In the genomic region with DNA sequence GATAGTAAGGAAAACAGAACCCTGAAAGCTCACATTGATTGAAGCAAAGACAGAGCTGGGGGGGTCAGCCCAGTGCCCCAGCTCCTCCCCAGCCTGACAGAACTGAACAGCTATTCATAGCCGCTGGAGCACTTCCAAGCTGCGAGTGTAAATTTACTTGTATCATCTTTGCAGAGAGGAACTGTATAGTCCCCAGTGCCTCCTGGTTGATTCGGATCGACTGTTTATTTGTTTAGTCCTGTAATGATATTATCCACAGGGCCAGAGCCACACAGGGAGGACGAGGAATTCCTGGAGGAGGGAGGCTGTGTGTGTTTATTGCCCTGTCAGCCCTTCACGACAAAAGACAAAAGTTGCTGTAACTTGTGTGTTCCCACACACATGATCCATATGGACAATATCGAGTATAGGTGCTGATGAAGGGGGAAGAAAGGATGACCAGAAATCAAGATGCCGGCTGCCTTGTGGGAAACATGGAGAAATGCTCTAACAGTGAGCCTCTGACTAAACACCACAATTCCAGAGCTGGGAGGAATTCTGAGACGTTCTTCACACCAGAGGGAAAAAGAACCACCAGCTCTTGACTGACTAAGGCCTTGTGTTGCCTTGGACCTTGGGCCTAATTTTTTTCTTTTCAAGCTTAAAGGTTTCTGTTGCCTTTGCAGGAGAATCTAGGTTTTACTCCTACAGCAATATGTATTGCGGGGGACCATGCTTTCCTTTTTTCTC, we compare ENCODE assay signal across 16 cellular contexts. TPM values are rescaled to one million over a fixed set of nuclear protein-coding genes. Genes with fewer than 3 reads are reported as not detected.
DNase-seq lines count a peak whose midpoint lies in the region; TF ChIP-seq lines count a peak whose summit lies in the region.
"Had no signal": no experiment of that assay in that cellular context is flagged by ENCODE, and none has a peak within 500 bp of the region (broad histone marks: within the 10 kb centered on the region; RNA-seq: fewer than 3 reads in every experiment).

No MANE protein-coding gene starts in this region.

- WGBS in SK-N-SH (ENCODE audit: low lambda C conversion rate) = 36% methylated on average over 10 of the region's 10 CpGs

- TF ChIP-seq EP300 in SK-N-SH (IDR thresholded peaks at IDR 0.05; ENCODE audit: borderline replicate concordance in 1 of 2, low read depth in 1 of 2, low read length in 1 of 2) = peak in 1 of 2 experiments; percentile 28; a peak in 1 of 4 replicates

- DNase-seq in AG04450 (ENCODE audit: low read depth, low spot score) (no peak), EH (ENCODE audit: low read depth) (peak; percentile 82), SK-N-SH (no peak), left kidney (ENCODE audit: low read depth, low spot score) (peak; percentile 84), AML-193 (lab: John Stamatoyannopoulos, UW) (no peak), RWPE1 (ENCODE audit: low spot score) (no peak)
- DNase-seq in activated T-cell treated with anti-CD3 and anti-CD28 coated beads, Interleukin-2, amount 50 U/mL, for 1 hour = no peak
- DNase-seq in activated naive CD4-positive, alpha-beta T cell treated with anti-CD3 and anti-CD28 coated beads, Interleukin-2, amount 50 U/mL, for 16 hours = no peak
- DNase-seq: activated CD4-positive, alpha-beta T cell treated with anti-CD3 and anti-CD28 coated beads, Interleukin-2, amount 50 U/mL, for 4 hours; effector memory CD4-positive, alpha-beta T cell; GOT3; Karpas-422; NCI-H226; stimulated activated naive CD4-positive, alpha-beta T cell treated with Interleukin-2 at 50 U/mL for 16 hours had no signal

- TF ChIP-seq CTCF in AG04450 (IDR thresholded peaks at IDR 0.05; ENCODE audit: low read depth, low read length) = no peak
- no peak for TF ChIP-seq CTCF in SK-N-SH (IDR thresholded peaks at IDR 0.05)
- TF ChIP-seq CTCF in RWPE1 (conservative IDR thresholded peaks at IDR 0.05; ENCODE audit: low read depth) = no peak

- peak overlapping the region; percentile 39 for H3K27ac ChIP-seq in AG04450 (ENCODE audit: low read depth, low read length)
- H3K27ac ChIP-seq in SK-N-SH (ENCODE audit: low read depth in 2 of 2, low read length in 1 of 2) = peak overlapping the region; percentile 74 to 80
- no peak overlapping the region for H3K27ac ChIP-seq in RWPE1
- H3K27ac ChIP-seq: BLaER1 had no signal

- CTCF ChIA-PET in AG04450 (lab: Charles Lee) = interaction anchor here (0.8 to 1.4 kb wide), 4 partner anchors 22 to 201 kb away, joined by 3 read pairs; no protein-coding TSS in a partner anchor
- CTCF ChIA-PET in SK-N-SH (lab: Yijun Ruan, JAX) = interaction anchor here (0.6 to 1.3 kb wide), 6 partner anchors 9 to 202 kb away, joined by 3 to 8 read pairs (median 4); no protein-coding TSS in a partner anchor
- CTCF ChIA-PET in RWPE1 (lab: Yijun Ruan, JAX) = interaction anchor here (1.4 kb wide), 1 partner anchor 216 kb away, joined by 3 read pairs; no protein-coding TSS in a partner anchor

- TF ChIP-seq RAD21 in SK-N-SH (IDR thresholded peaks at IDR 0.05; ENCODE audit: low read length) = no peak

- H3K36me3 ChIP-seq in SK-N-SH (replicated peaks in 1 of 2; ENCODE audit: control insufficient read depth in 1 of 2, insufficient read depth in 2 of 2, low read length in 1 of 2) = no peaks in the 10 kb centered on the region
- H3K36me3 ChIP-seq: BLaER1, gastroesophageal sphincter had no signal

- H3K9me3 ChIP-seq in AG04450 (ENCODE audit: control insufficient read depth, insufficient read depth, low read length) = no peaks in the 10 kb centered on the region
- no peaks in the 10 kb centered on the region for H3K9me3 ChIP-seq in SK-N-SH

- peak overlapping the region; percentile 62 for H3K4me2 ChIP-seq in SK-N-SH
- H3K4me2 ChIP-seq: BLaER1 had no signal

- H2AFZ ChIP-seq in SK-N-SH (ENCODE audit: low read depth) = peak overlapping the region; percentile 50; the same call in 1 of the 2 replicates

- POLR2A ChIA-PET in AG04450 (lab: Yijun Ruan, JAX) = interaction anchor here (0.5 to 1.7 kb wide), 4 partner anchors 12 to 1275 kb away, joined by 3 to 6 read pairs (median 4); partner anchors contain the start of gene FOXD1
- POLR2A ChIA-PET in SK-N-SH (lab: Yijun Ruan, JAX) = no interaction called here
- POLR2A ChIA-PET in RWPE1 (lab: Yijun Ruan, JAX; ENCODE audit: low non-redundant PET) = no interaction called here

- H3F3A ChIP-seq in SK-N-SH (replicated peaks; ENCODE audit: insufficient read depth) = peaks cover 35% of the 10 kb centered on the region

- peaks cover 13 to 32% of the 10 kb centered on the region in 2 experiments for H3K4me1 ChIP-seq in SK-N-SH (ENCODE audit: control insufficient read depth in 1 of 2, insufficient read depth in 2 of 2, low read depth in 1 of 2, low read length in 1 of 2)
- H3K4me1 ChIP-seq: BLaER1 had no signal

- H3K9me2 ChIP-seq in SK-N-SH = no peaks in the 10 kb centered on the region

- H3K27me3 ChIP-seq in AG04450 (ENCODE audit: control insufficient read depth, insufficient read depth, low read length) (no peaks in the 10 kb centered on the region), SK-N-SH (ENCODE audit: insufficient read depth) (no peaks in the 10 kb centered on the region)

- H3K4me3 ChIP-seq in AG04450 (ENCODE audit: low read depth, low read length) = no peak overlapping the region
- no peak overlapping the region for H3K4me3 ChIP-seq in SK-N-SH (ENCODE audit: low read depth in 2 of 2, low read length in 1 of 2)
- H3K4me3 ChIP-seq: BLaER1, gastroesophageal sphincter had no signal

- no peaks in the 10 kb centered on the region for H4K20me1 ChIP-seq in SK-N-SH (ENCODE audit: insufficient read depth)
- H4K20me1 ChIP-seq: BLaER1 had no signal

- H3K9ac ChIP-seq in SK-N-SH = peak overlapping the region; percentile 55
- H3K9ac ChIP-seq: BLaER1 had no signal

- H3K79me2 ChIP-seq in SK-N-SH (ENCODE audit: insufficient read depth) = peaks cover 4% of the 10 kb centered on the region; the same call in 1 of the 2 replicates

TF ChIP-seq in SK-N-SH, 30 proteins besides CTCF, POLR2A, EP300 and RAD21:
- TF ChIP-seq SIN3A (IDR thresholded peaks at IDR 0.05; ENCODE audit: borderline replicate concordance, low read depth, low read length) = no peak
- no peak for TF ChIP-seq NRF1 (IDR thresholded peaks at IDR 0.05; ENCODE audit: low read depth, low read length)
- no peak for TF ChIP-seq EZH2phosphoT487 (IDR thresholded peaks at IDR 0.05; ENCODE audit: borderline replicate concordance, low read depth)
- TF ChIP-seq, protein P1, sequence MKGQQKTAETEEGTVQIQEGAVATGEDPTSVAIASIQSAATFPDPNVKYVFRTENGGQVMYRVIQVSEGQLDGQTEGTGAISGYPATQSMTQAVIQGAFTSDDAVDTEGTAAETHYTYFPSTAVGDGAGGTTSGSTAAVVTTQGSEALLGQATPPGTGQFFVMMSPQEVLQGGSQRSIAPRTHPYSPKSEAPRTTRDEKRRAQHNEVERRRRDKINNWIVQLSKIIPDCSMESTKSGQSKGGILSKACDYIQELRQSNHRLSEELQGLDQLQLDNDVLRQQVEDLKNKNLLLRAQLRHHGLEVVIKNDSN (IDR thresholded peaks at IDR 0.05; ENCODE audit: borderline replicate concordance, low read depth) = no peak
- TF ChIP-seq RCOR1 (IDR thresholded peaks at IDR 0.05; ENCODE audit: low read length) = no peak
- no peak for TF ChIP-seq JUND (IDR thresholded peaks at IDR 0.05)
- no peak for TF ChIP-seq SMC3 (IDR thresholded peaks at IDR 0.05; ENCODE audit: low read depth, low read length)
- TF ChIP-seq NFIC (IDR thresholded peaks at IDR 0.05; ENCODE audit: borderline replicate concordance) = 0 out of 2 replicates have a peak, but pooled peaks have one; percentile 32
TF ChIP-seq in SK-N-SH: peak in this region for 1.

RNA-seq across cellular contexts. Expression of gene FOXD1, which starts 31.1 kb away (rescaled TPM):
- polyA plus RNA-seq in AG04450 (2011; rRNA removed) (7.5 and 8.4 TPM in 2 replicates), SK-N-SH (2012; rRNA removed) (39.6 and 73.9 TPM in 2 replicates)
- 3.7 and 3.9 TPM in 2 replicates for polyA minus RNA-seq in AG04450 (2011; rRNA and poly(A)+ RNA removed)
- 71.2 and 72.6 TPM in 2 replicates for polyA plus RNA-seq in SK-N-SH (2012; cell fraction: cytosol; rRNA removed)
- polyA plus RNA-seq in SK-N-SH (2012; cell fraction: nucleus; rRNA removed) = 48.7 and 52.6 TPM in 2 replicates

Comparison
In these comparisons a context has a peak if more than half of its experiments do, and no peak if none do; other contexts are left out.
1. DNase-seq: peak in EH (single experiment) and left kidney (single experiment); none in AG04450 (single experiment), SK-N-SH (single experiment), activated T-cell treated with anti-CD3 and anti-CD28 coated beads, Interleukin-2, amount 50 U/mL, for 1 hour (single experiment), AML-193 (0 of 2), activated naive CD4-positive, alpha-beta T cell treated with anti-CD3 and anti-CD28 coated beads, Interleukin-2, amount 50 U/mL, for 16 hours (single experiment) and RWPE1 (single experiment).